38 cellular contexts compared by ENCODE assay signal in genomic region chr15:74669627-74670026, GRCh38.
"Had no signal": no experiment of that assay in that cellular context is flagged by ENCODE, and none has a peak within 500 bp of the region (broad histone marks: within the 10 kb centered on the region; RNA-seq: fewer than 3 reads in every experiment).

No MANE protein-coding gene starts in this region.

- H3K4me1 ChIP-seq: ascending aorta had no signal

- H3K27ac ChIP-seq: adrenal gland, ascending aorta, body of pancreas, brain microvascular endothelial cell, breast epithelium, cardiac muscle cell had no signal

- DNase-seq: activated effector memory CD4-positive, alpha-beta T cell treated with anti-CD3 and anti-CD28 coated beads, Interleukin-2, amount 50 U/mL, for 16 hours; activated effector memory CD4-positive, alpha-beta T cell treated with Interleukin-2 at 50 U/mL for 16 hours; activated gamma-delta T cell; activated gamma-delta T cell treated with Interleukin-2 at 50 U/mL for 16 hours; activated naive CD4-positive, alpha-beta T cell; activated naive CD4-positive, alpha-beta T cell treated with anti-CD3 and anti-CD28 coated beads for 36 hours; activated naive CD4-positive, alpha-beta T cell treated with anti-CD3 and anti-CD28 coated beads, Interleukin-2, amount 10 ng/mL, durations not matched to agents 7 days and 5 days; activated naive CD4-positive, alpha-beta T cell treated with anti-CD3 and anti-CD28 coated beads, Interleukin-2, amount 50 U/mL, for 16 hours; activated naive CD4-positive, alpha-beta T cell treated with Interleukin-2 at 50 U/mL for 16 hours; activated naive CD8-positive, alpha-beta T cell treated with anti-CD3 and anti-CD28 coated beads for 36 hours; activated naive CD8-positive, alpha-beta T cell treated with anti-CD3 and anti-CD28 coated beads, Interleukin-2, amount 10 ng/mL, durations not matched to agents 7 days and 5 days; activated naive CD8-positive, alpha-beta T cell treated with anti-CD3 and anti-CD28 coated beads, Interleukin-2, amount 50 U/mL, for 24 hours; activated T-cell treated with anti-CD3 and anti-CD28 coated beads, Interleukin-2, amount 50 U/mL, for 1 hour; activated T-cell treated with anti-CD3 and anti-CD28 coated beads, Interleukin-2, amount 50 U/mL, for 24 hours; activated T-cell treated with anti-CD3 and anti-CD28 coated beads, Interleukin-2, amount 50 U/mL, for 4 hours; activated T-cell treated with anti-CD3 and anti-CD28 coated beads, Interleukin-2, amount 50 U/mL, for 48 hours; activated T-cell treated with anti-CD3 and anti-CD28 coated beads, Interleukin-2, amount 50 U/mL, for 72 hours; adrenal gland; amniotic stem cell; amygdala; anterior cingulate cortex; aorta; body of pancreas; brain microvascular endothelial cell; caudate nucleus; central memory CD4-positive, alpha-beta T cell; cerebellar nuclear complex had no signal

- H3K27ac Mint-ChIP-seq: activated naive CD4-positive, alpha-beta T cell treated with anti-CD3 and anti-CD28 coated beads for 36 hours; activated naive CD4-positive, alpha-beta T cell treated with anti-CD3 and anti-CD28 coated beads, Interleukin-2, amount 10 ng/mL, durations not matched to agents 7 days and 5 days; activated naive CD4-positive, alpha-beta T cell treated with anti-CD3 and anti-CD28 coated beads, Interleukin-2, amount 50 U/mL, for 24 hours; activated naive CD4-positive, alpha-beta T cell treated with anti-CD3 and anti-CD28 coated beads, Interleukin-2, amount 50 U/mL, for 72 hours; activated naive CD8-positive, alpha-beta T cell; activated naive CD8-positive, alpha-beta T cell treated with anti-CD3 and anti-CD28 coated beads for 36 hours; activated naive CD8-positive, alpha-beta T cell treated with anti-CD3 and anti-CD28 coated beads, Interleukin-2, amount 10 ng/mL, durations not matched to agents 7 days and 5 days; activated naive CD8-positive, alpha-beta T cell treated with anti-CD3 and anti-CD28 coated beads, Interleukin-2, amount 50 U/mL, for 24 hours; activated T-cell treated with anti-CD3 and anti-CD28 coated beads, Interleukin-2, amount 50 U/mL, for 24 hours; activated T-cell treated with anti-CD3 and anti-CD28 coated beads, Interleukin-2, amount 50 U/mL, for 72 hours; activated T-helper 1 cell treated with anti-CD3 and anti-CD28 coated beads, Interleukin-12 subunit alpha, Interleukin-12 subunit beta, Interleukin-2, Interleukin-4 antibody, amounts not matched to agents 30 ng/mL and 10 ng/mL and 1 ng/mL, durations not matched to agents 14 hours and 24 hours and 36 hours; activated T-helper 17 cell treated with anti-CD3 and anti-CD28 coated beads, Interleukin-2, amount 50 U/mL, for 72 hours; activated T-helper 2 cell treated with anti-CD3 and anti-CD28 coated beads, Interferon-gamma antibody, Interleukin-2, Interleukin-4, amounts not matched to agents 10 μg/mL and 5 μg/mL and 100 μg/mL, durations not matched to agents 14 hours and 24 hours and 36 hours; brain had no signal

- H3K27me3 Mint-ChIP-seq: activated naive CD4-positive, alpha-beta T cell treated with anti-CD3 and anti-CD28 coated beads, Interleukin-2, amount 10 ng/mL, durations not matched to agents 7 days and 5 days; activated naive CD4-positive, alpha-beta T cell treated with anti-CD3 and anti-CD28 coated beads, Interleukin-2, amount 50 U/mL, for 24 hours; activated naive CD8-positive, alpha-beta T cell; activated naive CD8-positive, alpha-beta T cell treated with anti-CD3 and anti-CD28 coated beads for 36 hours; activated naive CD8-positive, alpha-beta T cell treated with anti-CD3 and anti-CD28 coated beads, Interleukin-2, amount 10 ng/mL, durations not matched to agents 7 days and 5 days; activated naive CD8-positive, alpha-beta T cell treated with anti-CD3 and anti-CD28 coated beads, Interleukin-2, amount 50 U/mL, for 24 hours; activated T-cell treated with anti-CD3 and anti-CD28 coated beads, Interleukin-2, amount 50 U/mL, for 24 hours; activated T-helper 17 cell treated with anti-CD3 and anti-CD28 coated beads, Interleukin-2, amount 50 U/mL, for 72 hours; brain; central memory CD8-positive, alpha-beta T cell had no signal

- H3K4me3 Mint-ChIP-seq: activated naive CD4-positive, alpha-beta T cell treated with anti-CD3 and anti-CD28 coated beads for 36 hours; activated naive CD4-positive, alpha-beta T cell treated with anti-CD3 and anti-CD28 coated beads, Interleukin-2, amount 10 ng/mL, durations not matched to agents 7 days and 5 days; activated naive CD4-positive, alpha-beta T cell treated with anti-CD3 and anti-CD28 coated beads, Interleukin-2, amount 50 U/mL, for 24 hours; activated naive CD8-positive, alpha-beta T cell; activated naive CD8-positive, alpha-beta T cell treated with anti-CD3 and anti-CD28 coated beads for 36 hours; activated naive CD8-positive, alpha-beta T cell treated with anti-CD3 and anti-CD28 coated beads, Interleukin-2, amount 10 ng/mL, durations not matched to agents 7 days and 5 days; activated naive CD8-positive, alpha-beta T cell treated with anti-CD3 and anti-CD28 coated beads, Interleukin-2, amount 50 U/mL, for 24 hours; activated T-cell treated with anti-CD3 and anti-CD28 coated beads, Interleukin-2, amount 50 U/mL, for 24 hours; activated T-cell treated with anti-CD3 and anti-CD28 coated beads, Interleukin-2, amount 50 U/mL, for 4 hours; activated T-cell treated with anti-CD3 and anti-CD28 coated beads, Interleukin-2, amount 50 U/mL, for 72 hours; activated T-helper 1 cell treated with anti-CD3 and anti-CD28 coated beads, Interleukin-12 subunit alpha, Interleukin-12 subunit beta, Interleukin-2, Interleukin-4 antibody, amounts not matched to agents 30 ng/mL and 10 ng/mL and 1 ng/mL, durations not matched to agents 14 hours and 24 hours and 36 hours; activated T-helper 17 cell treated with anti-CD3 and anti-CD28 coated beads, Interleukin-2, amount 50 U/mL, for 72 hours; brain; central memory CD8-positive, alpha-beta T cell had no signal

- H3K4me3 ChIP-seq: adrenal gland, ascending aorta, body of pancreas, breast epithelium, cardiac muscle cell had no signal

- H3K9me3 Mint-ChIP-seq: activated naive CD4-positive, alpha-beta T cell treated with anti-CD3 and anti-CD28 coated beads for 36 hours; activated naive CD4-positive, alpha-beta T cell treated with anti-CD3 and anti-CD28 coated beads, Interleukin-2, amount 10 ng/mL, durations not matched to agents 7 days and 5 days; activated naive CD4-positive, alpha-beta T cell treated with anti-CD3 and anti-CD28 coated beads, Interleukin-2, amount 50 U/mL, for 24 hours; activated naive CD4-positive, alpha-beta T cell treated with anti-CD3 and anti-CD28 coated beads, Interleukin-2, amount 50 U/mL, for 72 hours; activated naive CD8-positive, alpha-beta T cell treated with anti-CD3 and anti-CD28 coated beads for 36 hours; activated naive CD8-positive, alpha-beta T cell treated with anti-CD3 and anti-CD28 coated beads, Interleukin-2, amount 10 ng/mL, durations not matched to agents 7 days and 5 days; activated naive CD8-positive, alpha-beta T cell treated with anti-CD3 and anti-CD28 coated beads, Interleukin-2, amount 50 U/mL, for 24 hours; activated T-cell treated with anti-CD3 and anti-CD28 coated beads, Interleukin-2, amount 50 U/mL, for 24 hours; activated T-cell treated with anti-CD3 and anti-CD28 coated beads, Interleukin-2, amount 50 U/mL, for 4 hours; activated T-cell treated with anti-CD3 and anti-CD28 coated beads, Interleukin-2, amount 50 U/mL, for 72 hours; activated T-helper 1 cell treated with anti-CD3 and anti-CD28 coated beads, Interleukin-12 subunit alpha, Interleukin-12 subunit beta, Interleukin-2, Interleukin-4 antibody, amounts not matched to agents 30 ng/mL and 10 ng/mL and 1 ng/mL, durations not matched to agents 14 hours and 24 hours and 36 hours; activated T-helper 17 cell treated with anti-CD3 and anti-CD28 coated beads, Interleukin-2, amount 50 U/mL, for 72 hours; activated T-helper 2 cell treated with anti-CD3 and anti-CD28 coated beads, Interferon-gamma antibody, Interleukin-2, Interleukin-4, amounts not matched to agents 10 μg/mL and 5 μg/mL and 100 μg/mL, durations not matched to agents 14 hours and 24 hours and 36 hours; brain; central memory CD8-positive, alpha-beta T cell had no signal

- H3K9me3 ChIP-seq: adrenal gland, ascending aorta, body of pancreas, breast epithelium had no signal

- H3K4me1 Mint-ChIP-seq: activated naive CD4-positive, alpha-beta T cell treated with anti-CD3 and anti-CD28 coated beads, Interleukin-2, amount 10 ng/mL, durations not matched to agents 7 days and 5 days; activated naive CD8-positive, alpha-beta T cell treated with anti-CD3 and anti-CD28 coated beads, Interleukin-2, amount 50 U/mL, for 24 hours; activated T-helper 17 cell treated with anti-CD3 and anti-CD28 coated beads, Interleukin-2, amount 50 U/mL, for 72 hours had no signal
